8 cellular contexts compared by ENCODE assay signal in the genomic region with DNA sequence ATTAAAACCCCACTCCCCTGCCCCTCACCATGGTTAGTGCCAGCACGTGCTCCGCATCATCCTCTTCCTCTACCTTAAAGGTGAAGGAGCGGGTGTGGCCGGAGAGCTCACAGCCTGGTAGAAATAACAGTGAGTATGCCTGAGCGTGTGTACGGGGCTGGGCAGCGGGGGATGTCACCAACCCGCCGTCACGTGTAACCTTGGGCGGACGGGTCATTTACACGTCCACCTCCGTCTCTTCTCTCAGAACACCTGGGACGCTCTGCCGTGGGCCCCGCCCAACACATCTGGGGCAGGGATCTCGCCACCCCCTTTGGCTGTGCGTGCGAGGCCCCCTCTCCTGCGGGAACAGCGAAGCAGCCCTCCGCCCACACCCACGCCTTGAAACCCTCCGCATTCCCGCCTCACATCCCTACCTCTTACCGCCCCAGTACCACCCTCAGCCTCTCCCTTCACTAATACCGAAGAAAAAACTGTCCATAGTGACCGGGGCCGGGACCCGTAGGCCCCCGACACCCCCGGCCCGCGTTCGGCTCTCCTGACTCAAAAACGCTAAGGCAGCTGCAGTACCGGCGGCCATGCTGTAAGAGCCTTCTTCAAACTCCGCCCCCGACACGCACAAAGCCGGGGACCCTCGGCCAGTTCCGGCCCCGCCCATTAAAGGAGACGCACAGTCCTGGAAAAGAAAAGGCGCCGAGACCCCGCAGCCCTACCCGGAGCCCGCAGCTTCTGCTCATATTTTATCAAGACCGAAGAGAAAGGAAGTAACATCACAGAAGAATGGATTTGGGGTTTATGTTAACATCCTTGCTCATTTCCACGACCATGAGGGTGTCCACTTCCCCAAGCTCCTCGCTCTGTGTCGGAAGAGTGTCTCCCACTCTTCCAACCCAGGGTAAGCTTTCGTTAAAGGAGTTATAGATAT. TPM values are rescaled to one million over a fixed set of nuclear protein-coding genes. Genes with fewer than 3 reads are reported as not detected.
DNase-seq lines count a peak whose midpoint lies in the region; ATAC-seq, FAIRE-seq and TF ChIP-seq lines count a peak whose summit lies in the region.

NPM3 (minus strand) TSS at position 636 of the 925 bp plus-strand sequence; CDS start at position 580, 56 bp downstream.

- H3K27me3 Mint-ChIP-seq in activated CD4-positive, alpha-beta T cell treated with anti-CD3 and anti-CD28 coated beads, Interleukin-2, amount 10 ng/mL, durations not matched to agents 7 days and 5 days, result peaks cover 12% of the 10 kb centered on the region
- H3K27me3 Mint-ChIP-seq in dendritic cell treated with granulocyte-macrophage colony-stimulating factor and Interleukin-4, amounts not matched to agents 40 ng/mL and 50 ng/mL, for 4 days, result peaks cover 24% of the 10 kb centered on the region

- peaks cover 4 to 17% of the 10 kb centered on the region in 2 experiments for H3K36me3 ChIP-seq in HepG2 (replicated peaks in 1 of 2; ENCODE audit: control insufficient read depth in 1 of 2, insufficient read depth in 2 of 2, low read length in 2 of 2)

- H3K27ac Mint-ChIP-seq in activated CD4-positive, alpha-beta T cell treated with anti-CD3 and anti-CD28 coated beads, Interleukin-2, amount 10 ng/mL, durations not matched to agents 7 days and 5 days, result peak within 1 kb of the TSS; percentile 97
- H3K27ac Mint-ChIP-seq in dendritic cell treated with granulocyte-macrophage colony-stimulating factor and Interleukin-4, amounts not matched to agents 40 ng/mL and 50 ng/mL, for 4 days, result peak within 1 kb of the TSS; percentile 91

- H3K27me3 ChIP-seq in HepG2 (ENCODE audit: control insufficient read depth in 1 of 2, insufficient read depth in 2 of 2, low read length in 2 of 2), result no peaks in the 10 kb centered on the region; a peak in 1 of 5 replicates

- peak; percentile 4; the same call in 1 of the 2 replicates for TF ChIP-seq RAD21 in HepG2 (CRISPR knock-in tag; IDR thresholded peaks at IDR 0.05)

- H3K9ac ChIP-seq in HepG2 (ENCODE audit: insufficient read depth, low read depth, low read length), result peak within 1 kb of the TSS; percentile 83

- peak within 1 kb of the TSS; percentile 89 for H3K4me2 ChIP-seq in HepG2 (ENCODE audit: low read depth, low read length)

- 2% methylated on average over 39 of the region's 57 CpGs for WGBS in HepG2 (ENCODE audit: low lambda C conversion rate)

- peak within 1 kb of the TSS; percentile 84 to 94 (median 88) for H3K4me3 ChIP-seq in HepG2 (replicated peaks in 1 of 3; ENCODE audit: insufficient read depth in 1 of 3, low read depth in 2 of 3, low read length in 3 of 3)

- peak within 1 kb of the TSS; percentile 70 for H3K27ac ChIP-seq in 22Rv1
- peak within 1 kb of the TSS; percentile 55 for H3K27ac ChIP-seq in HepG2 (ENCODE audit: extremely low read length, insufficient read depth, low read length)

- peaks cover 9% of the 10 kb centered on the region for H3K79me2 ChIP-seq in HepG2 (ENCODE audit: insufficient read depth, low read length)

- POLR2A ChIA-PET in activated CD4-positive, alpha-beta T cell treated with anti-CD3 and anti-CD28 coated beads, Interleukin-2, amount 10 ng/mL, durations not matched to agents 7 days and 5 days (lab: Charles Lee), result interaction anchor here (0.6 kb wide), 1 partner anchor 407 kb away, joined by 5 read pairs; no protein-coding TSS in a partner anchor
- POLR2A ChIA-PET in HepG2 (lab: Yijun Ruan, JAX), result interaction anchor here (1.4 to 2.4 kb wide), 3 partner anchors 35 to 89 kb away, joined by 3 to 16 read pairs (median 3); partner anchors contain the start of gene OGA

- peaks cover 50% of the 10 kb centered on the region for H3K4me1 ChIP-seq in HepG2 (ENCODE audit: insufficient read depth, low read length)

- intact Hi-C loops in dendritic cell treated with granulocyte-macrophage colony-stimulating factor and Interleukin-4, amounts not matched to agents 40 ng/mL and 50 ng/mL, for 4 days (cut with micrococcal nuclease), result loop anchor here (5.0 kb wide), 2 partner anchors 34 to 571 kb away; partner anchors contain the start of gene OGA
- intact Hi-C loops in HepG2 (cut with micrococcal nuclease; ENCODE audit: unreplicated experiment), result no loop called here

- H3K4me3 Mint-ChIP-seq in activated CD4-positive, alpha-beta T cell treated with anti-CD3 and anti-CD28 coated beads, Interleukin-2, amount 10 ng/mL, durations not matched to agents 7 days and 5 days, result peak within 1 kb of the TSS; percentile 100
- H3K4me3 Mint-ChIP-seq in dendritic cell treated with granulocyte-macrophage colony-stimulating factor and Interleukin-4, amounts not matched to agents 40 ng/mL and 50 ng/mL, for 4 days, result peak within 1 kb of the TSS; percentile 100

- peaks cover 5% of the 10 kb centered on the region; the same call in 1 of the 2 replicates for H4K20me1 ChIP-seq in HepG2 (ENCODE audit: insufficient read depth, low read length)

- DNase-seq in NCI-H69 (lab: John Stamatoyannopoulos, UW), result peak; percentile 82
- DNase-seq in activated CD4-positive, alpha-beta T cell treated with anti-CD3 and anti-CD28 coated beads, Interleukin-2, amount 10 ng/mL, durations not matched to agents 7 days and 5 days, result peak; percentile 89
- DNase-seq in HepG2 (ENCODE audit: low spot score), result peak; percentile 76
- DNase-seq in stimulated activated CD4-positive, alpha-beta T cell treated with anti-CD3 and anti-CD28 coated beads, Interleukin-2, amount 100 ng/mL, for 4 hours (ENCODE audit: low read depth), result peak; percentile 84

- H3K9me3 ChIP-seq in HepG2 (ENCODE audit: low read length), result no peaks in the 10 kb centered on the region

- CTCF ChIA-PET in activated CD4-positive, alpha-beta T cell treated with anti-CD3 and anti-CD28 coated beads, Interleukin-2, amount 10 ng/mL, durations not matched to agents 7 days and 5 days (lab: Charles Lee), result interaction anchor here (0.8 to 4.7 kb wide), 11 partner anchors 9 to 290 kb away, joined by 3 to 30 read pairs (median 3); partner anchors contain the start of genes FGF8 and OGA
- CTCF ChIA-PET in HepG2 (lab: Yijun Ruan, JAX; ENCODE audit: low intra/inter-chr PET ratio, low total read pairs), result no interaction called here

- no peak for FAIRE-seq in HepG2 (lab: Jason Lieb, UNC)

- TF ChIP-seq POLR2A in HepG2 (IDR thresholded peaks at IDR 0.05; ENCODE audit: insufficient read depth in 1 of 2, low read depth in 2 of 2, low read length in 2 of 2), result peak in 1 of 2 experiments; percentile 72

- peaks cover 38% of the 10 kb centered on the region for H3K36me3 Mint-ChIP-seq in activated CD4-positive, alpha-beta T cell treated with anti-CD3 and anti-CD28 coated beads, Interleukin-2, amount 10 ng/mL, durations not matched to agents 7 days and 5 days (ENCODE audit: low read depth)
- H3K36me3 Mint-ChIP-seq in dendritic cell treated with granulocyte-macrophage colony-stimulating factor and Interleukin-4, amounts not matched to agents 40 ng/mL and 50 ng/mL, for 4 days (ENCODE audit: low read depth), result peaks cover 50% of the 10 kb centered on the region

- no peaks in the 10 kb centered on the region for H3K9me3 Mint-ChIP-seq in activated CD4-positive, alpha-beta T cell treated with anti-CD3 and anti-CD28 coated beads, Interleukin-2, amount 10 ng/mL, durations not matched to agents 7 days and 5 days
- H3K9me3 Mint-ChIP-seq in dendritic cell treated with granulocyte-macrophage colony-stimulating factor and Interleukin-4, amounts not matched to agents 40 ng/mL and 50 ng/mL, for 4 days, result no peaks in the 10 kb centered on the region

- H3K4me1 Mint-ChIP-seq in activated CD4-positive, alpha-beta T cell treated with anti-CD3 and anti-CD28 coated beads, Interleukin-2, amount 10 ng/mL, durations not matched to agents 7 days and 5 days, result peaks cover 59% of the 10 kb centered on the region
- peaks cover 58% of the 10 kb centered on the region for H3K4me1 Mint-ChIP-seq in dendritic cell treated with granulocyte-macrophage colony-stimulating factor and Interleukin-4, amounts not matched to agents 40 ng/mL and 50 ng/mL, for 4 days (ENCODE audit: low read depth)

- TF ChIP-seq CTCF in 22Rv1 (IDR thresholded peaks at IDR 0.05) (no peak), HepG2 (CRISPR knock-in tag; IDR thresholded peaks at IDR 0.05) (no peak)

- TF ChIP-seq EP300 in HepG2 (IDR thresholded peaks at IDR 0.05; ENCODE audit: low read depth in 2 of 2, low read length in 2 of 2) (no peak), HepG2 (CRISPR knock-in tag; IDR thresholded peaks at IDR 0.05; ENCODE audit: borderline replicate concordance) (no peak; the same call in 1 of the 2 replicates)

- in situ Hi-C loops in HepG2 (cut with HindIII; ENCODE audit: extremely low pct_ligation_motif_present, low pct_unique_long_range_greater_than_20kb), result loop anchor here (5.0 kb wide), 2 partner anchors 181 to 571 kb away; no protein-coding TSS in a partner anchor

- TSS peak; percentile 71 for BruUV-seq in HepG2 (replicated peaks; lab: Mats Ljungman, UMichigan)

- no peak within 1 kb of the TSS for H2AFZ ChIP-seq in HepG2 (ENCODE audit: low read length)

- ATAC-seq in GM18502 (IDR thresholded peaks at IDR 0.05; ENCODE audit: poor library complexity, unreplicated experiment) (peak; percentile 65), HG03108 (IDR thresholded peaks at IDR 0.05; ENCODE audit: unreplicated experiment) (peak; percentile 68), HepG2 (peak; percentile 77)

RNA-seq across cellular contexts. Expression of gene NPM3, which starts in this region (rescaled TPM):
- total RNA-seq in activated CD4-positive, alpha-beta T cell treated with anti-CD3 and anti-CD28 coated beads, Interleukin-2, amount 10 ng/mL, durations not matched to agents 7 days and 5 days, result 10 to 100 TPM; 25.9 to 30.3 TPM
- 129 and 160 TPM in 2 replicates for total RNA-seq in HepG2 (2016; rRNA removed; fragmentation: Illumina TruSeq; extraction: Trizol)
- total RNA-seq in HepG2 (2016; cell fraction: cytosol; rRNA removed; fragmentation: Illumina TruSeq; extraction: Trizol; ENCODE audit: low read depth), result 72.9 and 79.2 TPM in 2 replicates
- 127 and 156 TPM in 2 replicates for total RNA-seq in HepG2 (2016; cell fraction: insoluble cytoplasmic fraction; rRNA removed; fragmentation: Illumina TruSeq; extraction: Trizol)
- 118 and 120 TPM in 2 replicates for total RNA-seq in HepG2 (2016; cell fraction: membrane; rRNA removed; fragmentation: Illumina TruSeq; extraction: Trizol)
- 40.1 and 46.2 TPM in 2 replicates for total RNA-seq in HepG2 (2016; cell fraction: nucleus; rRNA removed; fragmentation: Illumina TruSeq; extraction: Trizol)
- polyA plus RNA-seq in HepG2 (2011; rRNA removed), result 47.6 and 50.8 TPM in 2 replicates
- 77.2 and 99.2 TPM in 2 replicates for polyA plus RNA-seq in HepG2 (2011; cell fraction: cytosol; rRNA removed)
- 35.2 and 42.2 TPM in 2 replicates for polyA plus RNA-seq in HepG2 (2011; cell fraction: nucleus; rRNA removed)
- 50.7 and 56.1 TPM in 2 replicates for polyA plus RNA-seq in HepG2 (2012)
- polyA plus RNA-seq in HepG2 (2016; cell fraction: cytosol; fragmentation: Illumina TruSeq; extraction: Trizol; ENCODE audit: low read depth), result 74.7 and 76.8 TPM in 2 replicates
- 123 and 134 TPM in 2 replicates for polyA plus RNA-seq in HepG2 (2016; cell fraction: insoluble cytoplasmic fraction; fragmentation: Illumina TruSeq; extraction: Trizol; ENCODE audit: low read depth)
- 94.9 and 101 TPM in 2 replicates for polyA plus RNA-seq in HepG2 (2016; cell fraction: membrane; fragmentation: Illumina TruSeq; extraction: Trizol; ENCODE audit: low read depth)
- polyA plus RNA-seq in HepG2 (2016; cell fraction: nucleus; fragmentation: Illumina TruSeq; extraction: Trizol; ENCODE audit: insufficient read depth, low read depth), result 69.1 and 70.7 TPM in 2 replicates
- polyA minus RNA-seq in HepG2 (2011; rRNA and poly(A)+ RNA removed; ENCODE audit: low replicate concordance), result 57.7 and 87.9 TPM in 2 replicates
- polyA minus RNA-seq in HepG2 (2011; cell fraction: cytosol; rRNA and poly(A)+ RNA removed), result 11.6 and 28.0 TPM in 2 replicates
- 4.2 and 7.6 TPM in 2 replicates for polyA minus RNA-seq in HepG2 (2011; cell fraction: nucleus; rRNA and poly(A)+ RNA removed)

Comparison
In these comparisons a context has a peak if more than half of its experiments do, and no peak if none do; other contexts are left out.
1. Peak in every context shown above with its lines: DNase-seq, ATAC-seq, H3K4me3 ChIP-seq and H3K27ac ChIP-seq.